9 cellular contexts compared by ENCODE assay signal in the genomic region with DNA sequence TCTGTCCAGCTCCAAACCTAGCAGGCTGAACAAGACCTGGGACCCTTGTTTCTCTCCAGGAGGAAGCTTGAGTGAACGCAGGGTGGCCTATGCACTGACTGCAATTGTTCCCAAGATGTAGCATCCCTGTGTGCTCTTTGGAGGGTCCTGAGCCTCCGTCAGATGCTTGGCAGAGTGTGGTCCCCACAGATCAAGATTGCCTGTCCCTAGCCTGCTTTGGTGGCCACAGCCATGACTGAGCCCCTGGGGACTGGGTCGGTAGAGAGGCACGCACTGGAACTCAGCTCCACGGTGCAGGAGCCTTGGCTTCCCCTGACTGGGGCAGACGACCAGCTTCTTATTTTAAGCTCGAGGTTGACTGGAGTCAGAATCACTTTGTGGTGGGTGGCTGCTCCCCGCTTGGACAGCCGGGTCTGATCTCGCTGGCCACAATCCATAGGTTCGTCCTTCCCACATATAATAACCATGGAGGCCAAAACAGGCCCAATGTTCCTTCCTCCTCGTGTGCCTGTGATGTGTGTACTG.
DNase-seq lines count a peak whose midpoint lies in the region; ATAC-seq and TF ChIP-seq lines count a peak whose summit lies in the region.
"Had no signal": no experiment of that assay in that cellular context is flagged by ENCODE, and none has a peak within 500 bp of the region (broad histone marks: within the 10 kb centered on the region; RNA-seq: fewer than 3 reads in every experiment).

No MANE protein-coding gene starts in this region.

- CTCF ChIA-PET in CD8-positive, alpha-beta T cell (lab: Charles Lee): interaction anchor here (0.9 to 3.4 kb wide), 6 partner anchors 30 to 64 kb away, joined by 3 to 31 read pairs (median 4); no protein-coding TSS in a partner anchor

- no peaks in the 10 kb centered on the region for H3K9me3 Mint-ChIP-seq in CD8-positive, alpha-beta T cell
- H3K9me3 Mint-ChIP-seq in central memory CD8-positive, alpha-beta T cell: no peaks in the 10 kb centered on the region

- peak overlapping the region; percentile 98 for H3K4me3 Mint-ChIP-seq in CD8-positive, alpha-beta T cell
- H3K4me3 Mint-ChIP-seq in central memory CD8-positive, alpha-beta T cell: peak overlapping the region; percentile 82

- peaks cover 61% of the 10 kb centered on the region for H3K4me1 ChIP-seq in CD8-positive, alpha-beta T cell (ENCODE audit: insufficient read depth, low read length)
- peaks cover 0 to 27% (median 4%) of the 10 kb centered on the region in 3 donors for H3K4me1 ChIP-seq in skeletal muscle tissue (ENCODE audit: control insufficient read depth in 3 of 3, insufficient read depth in 3 of 3, low read length in 3 of 3)
- no peaks in the 10 kb centered on the region for H3K4me1 ChIP-seq in SJCRH30

- intact Hi-C loops in CD8-positive, alpha-beta T cell (cut with DNase I, micrococcal nuclease): loop anchor here (1.0 to 10.0 kb wide), 5 partner anchors 21 to 136 kb away; a partner anchor contains a TSS

- peak overlapping the region; percentile 100 for H3K27ac Mint-ChIP-seq in CD8-positive, alpha-beta T cell
- peak overlapping the region; percentile 95 for H3K27ac Mint-ChIP-seq in central memory CD8-positive, alpha-beta T cell (ENCODE audit: low read depth)

- no peaks in the 10 kb centered on the region for H3K9me3 ChIP-seq in CD8-positive, alpha-beta T cell (ENCODE audit: low read length)
- no peaks in the 10 kb centered on the region for H3K9me3 ChIP-seq in skeletal muscle tissue (ENCODE audit: control insufficient read depth in 3 of 3, low read length in 3 of 3)
- H3K9me3 ChIP-seq in SJCRH30 (replicated peaks): no peaks in the 10 kb centered on the region

- H3K9ac ChIP-seq in skeletal muscle tissue (ENCODE audit: low read depth in 1 of 3, low read length in 3 of 3): no peak overlapping the region

- ATAC-seq in CD8-positive, alpha-beta T cell: no peak
- ATAC-seq in HG02981 (IDR thresholded peaks at IDR 0.05; ENCODE audit: unreplicated experiment) (peak; percentile 3), HG03135 (IDR thresholded peaks at IDR 0.05; ENCODE audit: unreplicated experiment) (no peak), left lobe of liver (no peak)
- ATAC-seq in central memory CD8-positive, alpha-beta T cell (replicated peaks; ENCODE audit: extremely low read depth, poor library complexity, severe bottlenecking): no peak
- ATAC-seq: Panc1 had no signal

- H3K27me3 Mint-ChIP-seq in CD8-positive, alpha-beta T cell (ENCODE audit: low read depth): no peaks in the 10 kb centered on the region
- no peaks in the 10 kb centered on the region for H3K27me3 Mint-ChIP-seq in central memory CD8-positive, alpha-beta T cell

- H3K27ac ChIP-seq in CD8-positive, alpha-beta T cell (ENCODE audit: low read depth, low read length): peak overlapping the region; percentile 77
- H3K27ac ChIP-seq in skeletal muscle tissue (ENCODE audit: low read depth, low read length): peak overlapping the region; percentile 40
- no peak overlapping the region for H3K27ac ChIP-seq in SJCRH30

- POLR2A ChIA-PET in CD8-positive, alpha-beta T cell (lab: Charles Lee): interaction anchor here (0.6 to 3.3 kb wide), 16 partner anchors 8 to 528 kb away, joined by 3 to 43 read pairs (median 4); no protein-coding TSS in a partner anchor

- peaks cover 36% of the 10 kb centered on the region for H3K36me3 Mint-ChIP-seq in CD8-positive, alpha-beta T cell
- peaks cover 31% of the 10 kb centered on the region for H3K36me3 Mint-ChIP-seq in central memory CD8-positive, alpha-beta T cell (ENCODE audit: insufficient read depth)

- peaks cover 74% of the 10 kb centered on the region for H3K4me1 Mint-ChIP-seq in CD8-positive, alpha-beta T cell (ENCODE audit: low read depth)
- H3K4me1 Mint-ChIP-seq in central memory CD8-positive, alpha-beta T cell: peaks cover 77% of the 10 kb centered on the region

- no peak for DNase-seq in CD8-positive, alpha-beta T cell
- no peak for DNase-seq in central memory CD8-positive, alpha-beta T cell (ENCODE audit: low spot score in 2 of 2)
- DNase-seq in left lobe of liver (ENCODE audit: low spot score): no peak
- DNase-seq in COLO668 (lab: John Stamatoyannopoulos, UW; ENCODE audit: unreplicated experiment): no peak
- DNase-seq in SJCRH30: no peak

- H3K4me3 ChIP-seq in CD8-positive, alpha-beta T cell (ENCODE audit: low read depth, low read length): peak overlapping the region; percentile 91
- H3K4me3 ChIP-seq in skeletal muscle tissue (ENCODE audit: low read length in 3 of 3) (no peak overlapping the region), SJCRH30 (no peak overlapping the region)

- peaks cover 9% of the 10 kb centered on the region for H3K36me3 ChIP-seq in CD8-positive, alpha-beta T cell (ENCODE audit: insufficient read depth, low read length)
- H3K36me3 ChIP-seq in skeletal muscle tissue (ENCODE audit: control insufficient read depth in 3 of 3, insufficient read depth in 3 of 3, low read length in 3 of 3) (peaks cover 0 to 5% (median 5%) of the 10 kb centered on the region in 3 donors), SJCRH30 (no peaks in the 10 kb centered on the region)

- TF ChIP-seq CTCF in CD8-positive, alpha-beta T cell (IDR thresholded peaks at IDR 0.05): no peak

- H3K27me3 ChIP-seq in CD8-positive, alpha-beta T cell (ENCODE audit: insufficient read depth, low read length): no peaks in the 10 kb centered on the region
- H3K27me3 ChIP-seq in skeletal muscle tissue (ENCODE audit: control insufficient read depth in 3 of 3, insufficient read depth in 3 of 3, low read length in 3 of 3) (no peaks in the 10 kb centered on the region), SJCRH30 (no peaks in the 10 kb centered on the region; the same call in 1 of the 2 replicates)
